ENCODE assay signal across 9 cellular contexts in the genomic region with DNA sequence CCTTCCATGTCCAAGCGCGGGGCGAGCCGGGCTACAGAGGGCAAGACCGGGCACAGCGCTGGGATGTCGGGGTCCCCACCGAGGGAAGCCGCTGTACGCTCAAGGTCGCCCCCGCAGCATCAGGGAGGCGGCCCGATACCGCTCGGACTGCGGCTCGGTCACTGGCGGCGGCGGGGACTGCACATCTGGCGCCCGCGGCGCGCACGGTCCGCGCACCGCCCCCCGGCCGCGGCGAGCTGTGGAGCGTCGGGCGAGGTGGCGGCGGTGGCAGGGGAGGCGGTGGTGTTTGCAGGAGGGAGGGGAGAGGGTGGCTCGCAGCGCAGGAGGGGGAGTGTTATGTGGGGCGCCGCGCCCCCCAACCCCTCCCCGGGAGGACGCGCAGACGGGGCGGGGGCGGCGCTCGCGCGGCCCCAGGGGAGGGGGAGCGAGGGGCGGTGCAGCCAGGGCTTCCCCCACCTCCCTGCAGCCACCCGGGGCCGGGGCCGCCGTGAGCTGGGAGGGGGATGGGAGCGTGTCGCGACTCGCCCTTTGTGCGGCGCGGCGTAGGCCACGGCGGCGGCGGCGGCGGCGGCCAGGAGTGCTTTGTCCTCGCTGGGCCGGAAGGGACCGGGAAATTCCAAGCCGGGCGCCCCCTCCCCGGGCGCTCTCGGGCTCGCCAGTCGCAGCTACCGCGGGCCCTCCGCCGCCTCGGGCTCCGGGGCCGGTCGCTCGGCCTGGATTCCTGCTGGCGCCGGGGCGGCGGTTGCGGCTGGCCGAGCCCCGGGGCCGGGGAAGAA. TPM values are rescaled to one million over a fixed set of nuclear protein-coding genes. Genes with fewer than 3 reads are reported as not detected.
DNase-seq lines count a peak whose midpoint lies in the region; ATAC-seq and TF ChIP-seq lines count a peak whose summit lies in the region.
"Had no signal": no experiment of that assay in that cellular context is flagged by ENCODE, and none has a peak within 500 bp of the region (broad histone marks: within the 10 kb centered on the region; RNA-seq: fewer than 3 reads in every experiment).

NUAK1 (minus strand) TSS at position 309 of the 776 bp plus-strand sequence; CDS start at position 8, 301 bp downstream.

- CTCF ChIA-PET in activated CD4-positive, alpha-beta T cell treated with anti-CD3 and anti-CD28 coated beads, Interleukin-2, amount 10 ng/mL, durations not matched to agents 7 days and 5 days (lab: Charles Lee), result interaction anchor here (0.6 to 0.9 kb wide), 2 partner anchors 10 to 171 kb away, joined by 3 to 4 read pairs; no protein-coding TSS in a partner anchor

- no peak within 1 kb of the TSS for H3K27ac Mint-ChIP-seq in activated CD4-positive, alpha-beta T cell treated with anti-CD3 and anti-CD28 coated beads, Interleukin-2, amount 10 ng/mL, durations not matched to agents 7 days and 5 days

- POLR2A ChIA-PET in activated CD4-positive, alpha-beta T cell treated with anti-CD3 and anti-CD28 coated beads, Interleukin-2, amount 10 ng/mL, durations not matched to agents 7 days and 5 days (lab: Charles Lee), result no interaction called here

- H3K9me3 ChIP-seq in adrenal gland (replicated peaks in 1 of 3) (no peaks in the 10 kb centered on the region), heart left ventricle (no peaks in the 10 kb centered on the region), osteoblast (ENCODE audit: low read depth, low read length) (no peaks in the 10 kb centered on the region)
- H3K9me3 ChIP-seq: neutrophil had no signal

- peak within 1 kb of the TSS; percentile 51 for H2AFZ ChIP-seq in osteoblast (ENCODE audit: low read length)

- H3K9me3 Mint-ChIP-seq in activated CD4-positive, alpha-beta T cell treated with anti-CD3 and anti-CD28 coated beads, Interleukin-2, amount 10 ng/mL, durations not matched to agents 7 days and 5 days, result no peaks in the 10 kb centered on the region

- peaks cover 53% of the 10 kb centered on the region for H3K79me2 ChIP-seq in osteoblast (ENCODE audit: insufficient read depth, low read length)

- TF ChIP-seq POLR2A in adrenal gland (IDR thresholded peaks at IDR 0.05), result peak in 1 of 2 donors; percentile 44
- TF ChIP-seq POLR2A in heart left ventricle (IDR thresholded peaks at IDR 0.05), result peak; percentile 37 to 92

- WGBS in adrenal gland, 4 donors, result 0 to 1% (median 1%) methylated on average over 6 to 101 of the region's 103 CpGs
- WGBS in heart left ventricle, 4 donors, result 0 to 1% (median 1%) methylated on average over 24 to 102 of the region's 103 CpGs

- no peaks in the 10 kb centered on the region for H3K27me3 ChIP-seq in adrenal gland
- peaks cover 0 to 37% (median 0%) of the 10 kb centered on the region in 9 donors for H3K27me3 ChIP-seq in heart left ventricle
- no peaks in the 10 kb centered on the region for H3K27me3 ChIP-seq in osteoblast (ENCODE audit: insufficient read depth, low read length)

- H3K27me3 Mint-ChIP-seq in activated CD4-positive, alpha-beta T cell treated with anti-CD3 and anti-CD28 coated beads, Interleukin-2, amount 10 ng/mL, durations not matched to agents 7 days and 5 days, result peaks cover 62% of the 10 kb centered on the region

- peaks cover 14% of the 10 kb centered on the region for H4K20me1 ChIP-seq in osteoblast (ENCODE audit: insufficient read depth, low read length)

- H3K27ac ChIP-seq in adrenal gland (peak within 1 kb of the TSS; percentile 50 to 96 (median 82)), heart left ventricle (peak within 1 kb of the TSS; percentile 95 to 100 (median 97)), osteoblast (ENCODE audit: low read depth, low read length) (peak within 1 kb of the TSS; percentile 75)
- H3K27ac ChIP-seq: neutrophil had no signal

- no peaks in the 10 kb centered on the region for H3K36me3 ChIP-seq in adrenal gland (replicated peaks in 1 of 2)
- H3K36me3 ChIP-seq in heart left ventricle, result no peaks in the 10 kb centered on the region
- H3K36me3 ChIP-seq in osteoblast (ENCODE audit: insufficient read depth, low read length), result no peaks in the 10 kb centered on the region
- H3K36me3 ChIP-seq: neutrophil had no signal

- H3K4me3 Mint-ChIP-seq in activated CD4-positive, alpha-beta T cell treated with anti-CD3 and anti-CD28 coated beads, Interleukin-2, amount 10 ng/mL, durations not matched to agents 7 days and 5 days, result no peak within 1 kb of the TSS

- H3K4me1 Mint-ChIP-seq in activated CD4-positive, alpha-beta T cell treated with anti-CD3 and anti-CD28 coated beads, Interleukin-2, amount 10 ng/mL, durations not matched to agents 7 days and 5 days, result peaks cover 3% of the 10 kb centered on the region

- H3K4me2 ChIP-seq in osteoblast (ENCODE audit: insufficient read depth, low read length), result peak within 1 kb of the TSS; percentile 88

- ATAC-seq in heart left ventricle (peak; percentile 48 to 85 (median 72)), HG03196 (IDR thresholded peaks at IDR 0.05; ENCODE audit: unreplicated experiment) (no peak)

- intact Hi-C loops in adrenal gland (cut with DNase I) (loop anchor here (5.0 to 10.0 kb wide), 3 partner anchors 432 to 717 kb away; no protein-coding TSS in a partner anchor), heart left ventricle (cut with DNase I) (loop anchor here in 9 of 10 donors (2.0 to 10.0 kb wide), 20 partner anchors 47 to 717 kb away; no protein-coding TSS in a partner anchor)

- peak within 1 kb of the TSS; percentile 15 to 89 (median 54) for H3K4me3 ChIP-seq in adrenal gland
- H3K4me3 ChIP-seq in heart left ventricle, result peak within 1 kb of the TSS; percentile 73 to 96 (median 90)
- H3K4me3 ChIP-seq in osteoblast (ENCODE audit: insufficient read depth, low read length), result peak within 1 kb of the TSS; percentile 83

- H3K4me1 ChIP-seq in adrenal gland (replicated peaks in 1 of 2) (peaks cover 11 to 38% of the 10 kb centered on the region in 2 donors), heart left ventricle (peaks cover 3 to 65% (median 36%) of the 10 kb centered on the region in 12 donors), osteoblast (ENCODE audit: insufficient read depth, low read length) (peaks cover 46% of the 10 kb centered on the region)

- DNase-seq in activated CD4-positive, alpha-beta T cell treated with anti-CD3 and anti-CD28 coated beads, Interleukin-2, amount 50 U/mL, for 48 hours, result peak; percentile 11 to 14
- DNase-seq in activated CD4-positive, alpha-beta T cell treated with anti-CD3 and anti-CD28 coated beads, Interleukin-2, amount 10 ng/mL, durations not matched to agents 7 days and 5 days, result no peak
- DNase-seq in NCI-H2227 treated with DMSO at 0.1 percent for 48 hours (lab: John Stamatoyannopoulos, UW) (peak; percentile 62), adrenal gland (peak in 6 of 7 donors; percentile 43 to 77 (median 60)), heart left ventricle (peak; percentile 86 to 92 (median 87)), osteoblast (ENCODE audit: insufficient read length, low spot score, missing footprints) (peak; percentile 94), CD1c-positive myeloid dendritic cell (ENCODE audit: extremely low spot score) (no peak)

- H3K36me3 Mint-ChIP-seq in activated CD4-positive, alpha-beta T cell treated with anti-CD3 and anti-CD28 coated beads, Interleukin-2, amount 10 ng/mL, durations not matched to agents 7 days and 5 days (ENCODE audit: low read depth), result no peaks in the 10 kb centered on the region

- TF ChIP-seq CTCF in adrenal gland (IDR thresholded peaks at IDR 0.05) (peak in 1 of 6 experiments; percentile 16), heart left ventricle (IDR thresholded peaks at IDR 0.05) (peak in 3 of 12 donors; percentile 7 to 25 (median 9)), osteoblast (IDR thresholded peaks at IDR 0.05; ENCODE audit: extremely low read depth, low read depth, low read length) (no peak)

RNA-seq across cellular contexts. Expression of gene NUAK1, which starts in this region (rescaled TPM):
- not detected for total RNA-seq in activated CD4-positive, alpha-beta T cell treated with anti-CD3 and anti-CD28 coated beads, Interleukin-2, amount 10 ng/mL, durations not matched to agents 7 days and 5 days
- total RNA-seq in adrenal gland (10 to 100 TPM in 5 of 8 donors, 1 to 10 TPM in 3; 5.8 to 15.1 (median 10.4) TPM), heart left ventricle (10 to 100 TPM; 34.7 to 50.7 (median 39.8) TPM), osteoblast (17.1 and 21.7 TPM in 2 replicates)
- polyA plus RNA-seq in adrenal gland (1 to 10 TPM; 2.4 to 4.6 (median 3.0) TPM), heart left ventricle (10 to 100 TPM; 10.5 to 21.5 TPM)

Comparison
In these comparisons a context has a peak if more than half of its experiments do, and no peak if none do; other contexts are left out.
1. RNA of gene NUAK1 (total RNA-seq): 34.7 to 50.7 TPM in heart left ventricle, 17.1 to 21.7 TPM in osteoblast and 5.8 to 15.1 TPM in adrenal gland; not detected in activated CD4-positive, alpha-beta T cell treated with anti-CD3 and anti-CD28 coated beads, Interleukin-2, amount 10 ng/mL, durations not matched to agents 7 days and 5 days; every median in the first group is over 4 times any median in the second.
2. DNase-seq: peak in activated CD4-positive, alpha-beta T cell treated with anti-CD3 and anti-CD28 coated beads, Interleukin-2, amount 50 U/mL, for 48 hours (2 of 2), NCI-H2227 treated with DMSO at 0.1 percent for 48 hours (single experiment), adrenal gland (6 of 7), heart left ventricle (5 of 5) and osteoblast (single experiment); none in activated CD4-positive, alpha-beta T cell treated with anti-CD3 and anti-CD28 coated beads, Interleukin-2, amount 10 ng/mL, durations not matched to agents 7 days and 5 days (single experiment) and CD1c-positive myeloid dendritic cell (single experiment).
3. Peak in every context shown above with its lines, with median percentiles within 50 percentile points of each other: H3K27ac ChIP-seq and H3K4me3 ChIP-seq.